26 cellular contexts compared by ENCODE assay signal in genomic region chr2:45871025-45871424, GRCh38.
"Had no signal": no experiment of that assay in that cellular context is flagged by ENCODE, and none has a peak within 500 bp of the region (broad histone marks: within the 10 kb centered on the region; RNA-seq: fewer than 3 reads in every experiment).

No MANE protein-coding gene starts in this region.

- H3K27ac ChIP-seq: ascending aorta, SJSA1 had no signal

- H3K9ac ChIP-seq: SK-N-SH had no signal

- H3K27me3 ChIP-seq: ascending aorta, SJSA1 had no signal

- H3K36me3 ChIP-seq: ascending aorta, SJSA1 had no signal

- ATAC-seq: activated CD8-positive, alpha-beta T cell treated with anti-CD3 and anti-CD28 coated beads, Interleukin-2, amount 10 ng/mL, durations not matched to agents 7 days and 5 days; Panc1 had no signal

- H3K4me2 ChIP-seq: SK-N-SH had no signal

- H3K4me3 ChIP-seq: ascending aorta, SJSA1 had no signal

- H3K9me3 ChIP-seq: SK-N-SH had no signal

- DNase-seq: activated CD4-positive, alpha-beta T cell treated with anti-CD3 and anti-CD28 coated beads, Interleukin-2, amount 10 ng/mL, durations not matched to agents 24 days and 14 days; activated CD4-positive, alpha-beta T cell treated with anti-CD3 and anti-CD28 coated beads, Interleukin-2, amount 50 U/mL, for 4 hours; activated CD8-positive, alpha-beta T cell treated with anti-CD3 and anti-CD28 coated beads, Interleukin-2, amount 10 ng/mL, durations not matched to agents 7 days and 5 days; activated gamma-delta T cell; activated naive CD4-positive, alpha-beta T cell treated with Interleukin-2 at 50 U/mL for 16 hours; activated naive CD8-positive, alpha-beta T cell treated with anti-CD3 and anti-CD28 coated beads, Interleukin-2, amount 10 ng/mL, durations not matched to agents 7 days and 5 days; activated T-cell treated with anti-CD3 and anti-CD28 coated beads, Interleukin-2, amount 50 U/mL, for 24 hours; amygdala; cerebellar nuclear complex; Kasumi-1; KG1; MM.1S; MV-4-11; NCI-H1092; NCI-H1436 treated with DMSO at 0.1 percent for 48 hours; NCI-H1694 treated with DMSO at 0.1 percent for 48 hours; NCI-H2029; NCI-H2171; NCI-H446; NCI-H510A treated with DMSO at 0.1 percent for 48 hours; NCI-H526 treated with DMSO at 0.1 percent for 48 hours; SHP77; SK-N-SH had no signal
